In the genomic region with DNA sequence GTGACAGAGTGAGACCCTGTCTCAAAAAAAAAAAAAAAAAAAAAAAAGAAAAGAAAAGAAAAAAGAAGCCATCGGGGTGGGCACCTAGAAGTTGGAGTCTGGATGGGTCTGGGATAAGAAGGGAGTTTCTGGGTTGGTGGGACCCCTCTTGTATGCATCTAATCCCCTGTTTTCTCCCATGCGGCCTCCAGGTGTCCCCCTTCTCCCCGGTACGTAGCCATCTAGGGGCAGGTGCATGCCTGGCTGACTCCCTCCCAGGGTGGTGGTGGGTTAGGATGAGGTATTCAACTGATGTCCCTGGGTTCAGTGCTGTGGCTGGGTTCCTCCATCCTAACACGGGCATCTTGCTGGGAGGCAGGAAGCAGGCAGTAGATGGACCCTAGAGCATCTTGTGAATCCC, we compare ENCODE assay signal across 8 cellular contexts. TPM values are rescaled to one million over a fixed set of nuclear protein-coding genes. Genes with fewer than 3 reads are reported as not detected.
DNase-seq lines count a peak whose midpoint lies in the region; TF ChIP-seq lines count a peak whose summit lies in the region.
"Had no signal": no experiment of that assay in that cellular context is flagged by ENCODE, and none has a peak within 500 bp of the region (broad histone marks: within the 10 kb centered on the region; RNA-seq: fewer than 3 reads in every experiment).

No MANE protein-coding gene starts in this region.

- H3K4me1 ChIP-seq in GM23248 (ENCODE audit: insufficient read depth) = peaks cover 18% of the 10 kb centered on the region

- H3K4me2 ChIP-seq in GM23248 (ENCODE audit: unreplicated experiment) = no peak overlapping the region

- no peak overlapping the region for H3K27ac ChIP-seq in GM23248

- H3K4me3 ChIP-seq in kidney epithelial cell (ENCODE audit: low read depth, low read length) (no peak overlapping the region), GM23248 (no peak overlapping the region)

- no peak overlapping the region for H3K9ac ChIP-seq in GM23248

- H3F3A ChIP-seq in GM23248 (ENCODE audit: insufficient read depth) = no peaks in the 10 kb centered on the region

- 52 to 64% methylated on average over 5 of the region's 5 CpGs for WGBS in GM23248 (ENCODE audit: low coverage in 1 of 2, low lambda C conversion rate in 2 of 2, missing lambda C conversion rate in 2 of 2), 2 experiments

- no peak overlapping the region for H2AFZ ChIP-seq in GM23248

- H3K36me3 ChIP-seq in kidney epithelial cell (ENCODE audit: control insufficient read depth, insufficient read depth, low read length) (no peaks in the 10 kb centered on the region), GM23248 (ENCODE audit: low read depth) (no peaks in the 10 kb centered on the region)

- TF ChIP-seq CTCF in GM12872 (IDR thresholded peaks at IDR 0.05; ENCODE audit: insufficient read depth, low read depth, low read length) (peak; percentile 76), kidney epithelial cell (IDR thresholded peaks at IDR 0.05; ENCODE audit: insufficient read depth, low read length, poor library complexity, severe bottlenecking) (peak; percentile 69)

- DNase-seq in NCI-H1105 (lab: John Stamatoyannopoulos, UW) = peak; percentile 12
- DNase-seq in activated CD4-positive, alpha-beta T cell treated with anti-CD3 and anti-CD28 coated beads, Interleukin-2, amount 50 U/mL, for 48 hours = peak; percentile 47 to 54
- DNase-seq in kidney epithelial cell (ENCODE audit: low read depth) = no peak
- DNase-seq in putamen (ENCODE audit: low spot score) = no peak
- no peak for DNase-seq in central memory CD4-positive, alpha-beta T cell
- DNase-seq in GM23248 = no peak

- H3K79me2 ChIP-seq in GM23248 (ENCODE audit: insufficient read depth) = no peaks in the 10 kb centered on the region

- no peaks in the 10 kb centered on the region for H3K27me3 ChIP-seq in kidney epithelial cell (ENCODE audit: control insufficient read depth, insufficient read depth, low read length)
- H3K27me3 ChIP-seq in GM23248 (replicated peaks; ENCODE audit: insufficient read depth) = no peaks in the 10 kb centered on the region

- no peaks in the 10 kb centered on the region for H4K20me1 ChIP-seq in GM23248 (ENCODE audit: insufficient read depth)

- in situ Hi-C loops in GM23248 (cut with MboI) = no loop called here

- H3K9me2 ChIP-seq in GM23248 (ENCODE audit: insufficient read depth) = no peaks in the 10 kb centered on the region

- no peaks in the 10 kb centered on the region for H3K9me3 ChIP-seq in GM23248 (ENCODE audit: low read depth)

RNA-seq across cellular contexts. Expression of gene FMNL1, which starts 13.0 kb away (rescaled TPM):
- total RNA-seq in kidney epithelial cell = 26.0 and 27.5 TPM in 2 replicates
- 4.2 and 10.5 TPM in 2 replicates for total RNA-seq in GM23248 (2014; rRNA removed; shearing (Covaris generic))
- polyA plus RNA-seq in GM23248 (2016; fragmentation: Nextera tagmentation; extraction: Ambion mirVana) = 1.4 and 1.7 TPM in 2 replicates

RNA-seq across cellular contexts. Expression of gene SPATA32, which starts 27.3 kb away (rescaled TPM):
- not detected in 2 replicates for total RNA-seq in kidney epithelial cell
- not detected in 2 replicates for total RNA-seq in GM23248 (2014; rRNA removed; shearing (Covaris generic))
- polyA plus RNA-seq in GM23248 (2016; fragmentation: Nextera tagmentation; extraction: Ambion mirVana) = not detected in 2 replicates
- total RNA-seq: pulmonary artery endothelial cell had no signal

Comparison
In these comparisons a context has a peak if more than half of its experiments do, and no peak if none do; other contexts are left out.
1. DNase-seq: peak in NCI-H1105 (single experiment) and activated CD4-positive, alpha-beta T cell treated with anti-CD3 and anti-CD28 coated beads, Interleukin-2, amount 50 U/mL, for 48 hours (2 of 2); none in kidney epithelial cell (single experiment), putamen (single experiment), central memory CD4-positive, alpha-beta T cell (single experiment) and GM23248 (single experiment).